ENCODE assay signal across 1 cellular context in genomic region chr2:191499874-191500565, GRCh38.
A peak's percentile ranks its signal among the peaks of the same experiment; 100 is the strongest.
TF ChIP-seq lines count a peak whose summit lies in the region.

No MANE protein-coding gene starts in this region.

TF ChIP-seq in SK-N-SH treated with all-trans-retinoic acid at 6 μM for 48 hours, 23 proteins besides CTCF, POLR2A, EP300 and RAD21 (continued from another document):
- TF ChIP-seq TCF4 (CRISPR knock-in tag; IDR thresholded peaks at IDR 0.05; ENCODE audit: borderline replicate concordance): peak; percentile 85; the same call in 1 of the 2 replicates
- TF ChIP-seq POU6F1 (CRISPR knock-in tag; IDR thresholded peaks at IDR 0.05; ENCODE audit: borderline replicate concordance, low read depth): no peak
- no peak for TF ChIP-seq ESRRG (CRISPR knock-in tag; IDR thresholded peaks at IDR 0.05)
- no peak for TF ChIP-seq ARNTL (CRISPR knock-in tag; IDR thresholded peaks at IDR 0.05; ENCODE audit: borderline replicate concordance, low read depth)
- no peak for TF ChIP-seq PPARA (CRISPR knock-in tag; IDR thresholded peaks at IDR 0.05; ENCODE audit: borderline replicate concordance)
TF ChIP-seq in SK-N-SH treated with all-trans-retinoic acid at 6 μM for 48 hours: peak in this region for 2.
